ENCODE assay signal across 23 cellular contexts in the genomic region with DNA sequence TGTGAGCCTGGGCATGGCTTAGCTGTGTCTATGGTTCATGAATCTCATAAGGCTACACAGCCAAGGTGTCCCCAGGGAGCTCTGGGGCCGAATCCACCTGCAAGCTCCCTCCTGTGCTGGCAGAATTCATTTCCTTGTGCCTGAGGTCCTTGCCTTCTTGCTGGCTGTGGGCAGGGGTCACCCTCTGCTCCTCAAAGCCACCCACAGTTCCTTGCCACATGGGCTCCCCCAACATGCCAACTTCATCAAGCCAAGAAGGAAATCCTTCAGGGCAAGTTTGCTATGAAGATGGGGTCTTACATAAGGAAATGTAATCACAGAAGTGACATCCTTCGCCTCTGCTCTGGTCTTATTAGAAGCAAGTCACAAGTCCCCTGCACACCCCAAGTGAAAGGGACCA.
"Had no signal": no experiment of that assay in that cellular context is flagged by ENCODE, and none has a peak within 500 bp of the region (broad histone marks: within the 10 kb centered on the region; RNA-seq: fewer than 3 reads in every experiment).

No MANE protein-coding gene starts in this region.

- DNase-seq: activated CD4-positive, alpha-beta T cell treated with anti-CD3 and anti-CD28 coated beads, Interleukin-2, amount 10 ng/mL, durations not matched to agents 24 days and 14 days; activated CD8-positive, alpha-beta memory T cell treated with anti-CD3 and anti-CD28 coated beads, Interleukin-2, amount 10 ng/mL, durations not matched to agents 7 days and 5 days; activated CD8-positive, alpha-beta T cell treated with anti-CD3 and anti-CD28 coated beads for 36 hours; activated effector memory CD4-positive, alpha-beta T cell treated with anti-CD3 and anti-CD28 coated beads, Interleukin-2, amount 50 U/mL, for 16 hours; activated naive CD4-positive, alpha-beta T cell treated with anti-CD3 and anti-CD28 coated beads, Interleukin-2, amount 10 ng/mL, durations not matched to agents 7 days and 5 days; activated T-cell treated with anti-CD3 and anti-CD28 coated beads for 4 hours; amygdala; cerebellar nuclear complex; endodermal cell; immature natural killer cell; naive thymus-derived CD8-positive, alpha-beta T cell; stimulated activated CD4-positive, alpha-beta T cell treated with anti-CD3 and anti-CD28 coated beads, Interleukin-2, amount 100 ng/mL, for 48 hours; stimulated activated CD8-positive, alpha-beta memory T cell treated with anti-CD3 and anti-CD28 coated beads, Interleukin-4, amount 100 ng/mL, for 48 hours; stimulated activated naive CD4-positive, alpha-beta T cell; T-helper 17 cell; upper lobe of left lung had no signal

- ATAC-seq: activated CD4-positive, CD25-positive, alpha-beta regulatory T cell treated with anti-CD3 and anti-CD28 coated beads, Interleukin-2, amount 50 U/mL, for 24 hours; activated CD8-positive, alpha-beta memory T cell treated with anti-CD3 and anti-CD28 coated beads, Interleukin-2, amount 10 ng/mL, durations not matched to agents 7 days and 5 days; activated CD8-positive, alpha-beta T cell treated with anti-CD3 and anti-CD28 coated beads for 36 hours; left lobe of liver; naive thymus-derived CD8-positive, alpha-beta T cell had no signal

- H3K27ac ChIP-seq: coronary artery, epithelial cell of prostate, neural progenitor cell, upper lobe of left lung had no signal

- H3K4me1 Mint-ChIP-seq: activated CD4-positive, alpha-beta T cell treated with anti-CD3 and anti-CD28 coated beads, Interleukin-2, amount 10 ng/mL, durations not matched to agents 24 days and 14 days; activated CD8-positive, alpha-beta memory T cell treated with anti-CD3 and anti-CD28 coated beads, Interleukin-2, amount 10 ng/mL, durations not matched to agents 7 days and 5 days; activated naive CD4-positive, alpha-beta T cell treated with anti-CD3 and anti-CD28 coated beads, Interleukin-2, amount 10 ng/mL, durations not matched to agents 7 days and 5 days; T-helper 17 cell had no signal

- H3K27me3 Mint-ChIP-seq: activated CD4-positive, alpha-beta T cell treated with anti-CD3 and anti-CD28 coated beads, Interleukin-2, amount 10 ng/mL, durations not matched to agents 24 days and 14 days; activated CD8-positive, alpha-beta memory T cell treated with anti-CD3 and anti-CD28 coated beads, Interleukin-2, amount 10 ng/mL, durations not matched to agents 7 days and 5 days; activated CD8-positive, alpha-beta T cell treated with anti-CD3 and anti-CD28 coated beads for 36 hours; activated naive CD4-positive, alpha-beta T cell treated with anti-CD3 and anti-CD28 coated beads, Interleukin-2, amount 10 ng/mL, durations not matched to agents 7 days and 5 days had no signal

- H3K4me3 ChIP-seq: coronary artery, lung, neural progenitor cell, upper lobe of left lung had no signal

- H3K36me3 ChIP-seq: neural progenitor cell, upper lobe of left lung had no signal

- H3K9me3 ChIP-seq: upper lobe of left lung had no signal

- H3K27ac Mint-ChIP-seq: activated CD4-positive, alpha-beta T cell treated with anti-CD3 and anti-CD28 coated beads, Interleukin-2, amount 10 ng/mL, durations not matched to agents 24 days and 14 days; activated CD8-positive, alpha-beta memory T cell treated with anti-CD3 and anti-CD28 coated beads, Interleukin-2, amount 10 ng/mL, durations not matched to agents 7 days and 5 days; activated CD8-positive, alpha-beta T cell treated with anti-CD3 and anti-CD28 coated beads for 36 hours; activated naive CD4-positive, alpha-beta T cell treated with anti-CD3 and anti-CD28 coated beads, Interleukin-2, amount 10 ng/mL, durations not matched to agents 7 days and 5 days; endodermal cell; immature natural killer cell; mesothelial cell of epicardium; naive thymus-derived CD8-positive, alpha-beta T cell; neural progenitor cell; T-helper 17 cell had no signal

- H3K9me3 Mint-ChIP-seq: activated CD8-positive, alpha-beta T cell treated with anti-CD3 and anti-CD28 coated beads for 36 hours; immature natural killer cell; mesothelial cell of epicardium had no signal

- H3K36me3 Mint-ChIP-seq: activated CD8-positive, alpha-beta memory T cell treated with anti-CD3 and anti-CD28 coated beads, Interleukin-2, amount 10 ng/mL, durations not matched to agents 7 days and 5 days; activated naive CD4-positive, alpha-beta T cell treated with anti-CD3 and anti-CD28 coated beads, Interleukin-2, amount 10 ng/mL, durations not matched to agents 7 days and 5 days; immature natural killer cell; naive thymus-derived CD8-positive, alpha-beta T cell had no signal

- H3K27me3 ChIP-seq: neural progenitor cell, upper lobe of left lung had no signal

- H2AFZ ChIP-seq: neural progenitor cell had no signal

- H3K4me3 Mint-ChIP-seq: activated CD4-positive, alpha-beta T cell treated with anti-CD3 and anti-CD28 coated beads, Interleukin-2, amount 10 ng/mL, durations not matched to agents 24 days and 14 days; activated CD8-positive, alpha-beta memory T cell treated with anti-CD3 and anti-CD28 coated beads, Interleukin-2, amount 10 ng/mL, durations not matched to agents 7 days and 5 days; activated CD8-positive, alpha-beta T cell treated with anti-CD3 and anti-CD28 coated beads for 36 hours; activated naive CD4-positive, alpha-beta T cell treated with anti-CD3 and anti-CD28 coated beads, Interleukin-2, amount 10 ng/mL, durations not matched to agents 7 days and 5 days; endodermal cell; immature natural killer cell; mesothelial cell of epicardium; naive thymus-derived CD8-positive, alpha-beta T cell; neural progenitor cell; T-helper 17 cell had no signal

- H3K4me2 ChIP-seq: neural progenitor cell had no signal
